Comparison of ENCODE assay signal across 8 cellular contexts in genomic region chr17:80101946-80102706, GRCh38. TPM values are rescaled to one million over a fixed set of nuclear protein-coding genes. Genes with fewer than 3 reads are reported as not detected.
A peak's percentile ranks its signal among the peaks of the same experiment; 100 is the strongest.
DNase-seq lines count a peak whose midpoint lies in the region; ATAC-seq and TF ChIP-seq lines count a peak whose summit lies in the region.

No MANE protein-coding gene starts in this region.

- H3K27me3 ChIP-seq in Loucy (ENCODE audit: insufficient read depth, low read length, poor library complexity, severe bottlenecking), result no peaks in the 10 kb centered on the region

- no peaks in the 10 kb centered on the region for H3K9me3 ChIP-seq in Loucy (ENCODE audit: insufficient read depth, low read depth, low read length)

- no peaks in the 10 kb centered on the region for H3K9me2 ChIP-seq in Loucy (replicated peaks; ENCODE audit: low read depth, low read length)

- TF ChIP-seq CTCF in AG09309 (IDR thresholded peaks at IDR 0.05; ENCODE audit: control insufficient read depth, insufficient read depth, low read depth, low read length, missing control alignments), result no peak
- no peak for TF ChIP-seq CTCF in Loucy (conservative IDR thresholded peaks at IDR 0.05; ENCODE audit: low read length)

- H3K4me1 Mint-ChIP-seq in natural killer cell treated with Interleukin-12 subunit alpha and Interleukin-12 subunit beta and Interleukin-15 and Interleukin-18, amount 100 ng/mL, for 72 hours (ENCODE audit: low read depth in 2 of 2), result peaks cover 11 to 22% of the 10 kb centered on the region in 2 donors

- ATAC-seq in GM19351 (IDR thresholded peaks at IDR 0.05; ENCODE audit: unreplicated experiment), result peak; percentile 27
- ATAC-seq in natural killer cell treated with Interleukin-12 subunit alpha and Interleukin-12 subunit beta and Interleukin-15 and Interleukin-18, amount 100 ng/mL, for 72 hours, result peak in 1 of 2 donors; percentile 15
- ATAC-seq in GM21423 (IDR thresholded peaks at IDR 0.05; ENCODE audit: unreplicated experiment), result no peak

- peak overlapping the region; percentile 92 for H3K4me3 Mint-ChIP-seq in natural killer cell treated with Interleukin-12 subunit alpha and Interleukin-12 subunit beta and Interleukin-15 and Interleukin-18, amount 100 ng/mL, for 72 hours

- peak overlapping the region; percentile 69 to 90 for H3K27ac Mint-ChIP-seq in natural killer cell treated with Interleukin-12 subunit alpha and Interleukin-12 subunit beta and Interleukin-15 and Interleukin-18, amount 100 ng/mL, for 72 hours

- peak overlapping the region; percentile 87 for H3K9ac ChIP-seq in Loucy (ENCODE audit: low read depth, low read length, poor library complexity, severe bottlenecking)

- no peaks in the 10 kb centered on the region for H3K27me3 Mint-ChIP-seq in natural killer cell treated with Interleukin-12 subunit alpha and Interleukin-12 subunit beta and Interleukin-15 and Interleukin-18, amount 100 ng/mL, for 72 hours

- H3K4me2 ChIP-seq in Loucy (ENCODE audit: low read depth, low read length, poor library complexity, severe bottlenecking), result peak overlapping the region; percentile 96

- H3K4me1 ChIP-seq in Loucy (ENCODE audit: insufficient read depth, low read length, poor library complexity, severe bottlenecking), result peaks cover 22% of the 10 kb centered on the region

- H3K36me3 ChIP-seq in Loucy (ENCODE audit: insufficient read depth, low read length), result no peaks in the 10 kb centered on the region

- peak overlapping the region; percentile 59 for H3K4me3 ChIP-seq in AG09309 (ENCODE audit: control insufficient read depth, low read depth, low read length)
- H3K4me3 ChIP-seq in Loucy (ENCODE audit: low read length, poor library complexity, severe bottlenecking), result peak overlapping the region; percentile 97

- H3F3A ChIP-seq in Loucy (ENCODE audit: low read depth), result no peaks in the 10 kb centered on the region

- no peaks in the 10 kb centered on the region for H3K36me3 Mint-ChIP-seq in natural killer cell treated with Interleukin-12 subunit alpha and Interleukin-12 subunit beta and Interleukin-15 and Interleukin-18, amount 100 ng/mL, for 72 hours

- no peak for DNase-seq in AG09309 (ENCODE audit: low read depth)
- DNase-seq in activated CD4-positive, alpha-beta T cell treated with anti-CD3 and anti-CD28 coated beads, Interleukin-2, amount 50 U/mL, for 1 hour, result peak; percentile 7
- DNase-seq in fibroblast of peridontal ligament (ENCODE audit: extremely low read depth), result peak; percentile 11
- DNase-seq in natural killer cell treated with Interleukin-12 subunit alpha and Interleukin-12 subunit beta and Interleukin-15 and Interleukin-18, amount 100 ng/mL, for 72 hours (ENCODE audit: low spot score), result no peak
- no peak for DNase-seq in NCI-H526 treated with DMSO at 0.1 percent for 48 hours (lab: John Stamatoyannopoulos, UW)

- H3K9me3 Mint-ChIP-seq in natural killer cell treated with Interleukin-12 subunit alpha and Interleukin-12 subunit beta and Interleukin-15 and Interleukin-18, amount 100 ng/mL, for 72 hours, result no peaks in the 10 kb centered on the region

- H4K20me1 ChIP-seq in Loucy (ENCODE audit: insufficient read depth, low read length, poor library complexity, severe bottlenecking), result no peaks in the 10 kb centered on the region

- peaks cover 7% of the 10 kb centered on the region for H3K79me2 ChIP-seq in Loucy (ENCODE audit: insufficient read depth, low read length)

- H2AFZ ChIP-seq in Loucy (ENCODE audit: low read length), result peak overlapping the region; percentile 98

RNA-seq across cellular contexts. Expression of gene GAA, which starts 0.7 kb away (rescaled TPM):
- 10 to 100 TPM; 20.9 to 24.0 TPM for total RNA-seq in natural killer cell treated with Interleukin-12 subunit alpha and Interleukin-12 subunit beta and Interleukin-15 and Interleukin-18, amount 100 ng/mL, for 72 hours

RNA-seq across cellular contexts. Expression of gene EIF4A3, which starts 44.8 kb away (rescaled TPM):
- total RNA-seq in natural killer cell treated with Interleukin-12 subunit alpha and Interleukin-12 subunit beta and Interleukin-15 and Interleukin-18, amount 100 ng/mL, for 72 hours, result 100 to 1,000 TPM; 134 to 155 TPM

Comparison
In these comparisons a context has a peak if more than half of its experiments do, and no peak if none do; other contexts are left out.
1. DNase-seq: peak in activated CD4-positive, alpha-beta T cell treated with anti-CD3 and anti-CD28 coated beads, Interleukin-2, amount 50 U/mL, for 1 hour (single experiment) and fibroblast of peridontal ligament (single experiment); none in AG09309 (single experiment), natural killer cell treated with Interleukin-12 subunit alpha and Interleukin-12 subunit beta and Interleukin-15 and Interleukin-18, amount 100 ng/mL, for 72 hours (single experiment) and NCI-H526 treated with DMSO at 0.1 percent for 48 hours (single experiment).